23 cellular contexts compared by ENCODE assay signal in genomic region chr5:34604119-34604675, GRCh38. TPM values are rescaled to one million over a fixed set of nuclear protein-coding genes. Genes with fewer than 3 reads are reported as not detected.
A peak's percentile ranks its signal among the peaks of the same experiment; 100 is the strongest.
DNase-seq lines count a peak whose midpoint lies in the region; ATAC-seq, FAIRE-seq and TF ChIP-seq lines count a peak whose summit lies in the region.
"Had no signal": no experiment of that assay in that cellular context is flagged by ENCODE, and none has a peak within 500 bp of the region (broad histone marks: within the 10 kb centered on the region; RNA-seq: fewer than 3 reads in every experiment).

No MANE protein-coding gene starts in this region.

- H3K27ac ChIP-seq in OCI-LY7 (ENCODE audit: low read depth, low read length, poor library complexity, severe bottlenecking) (no peak overlapping the region), H1 (ENCODE audit: low read depth, low read length) (no peak overlapping the region), mesenchymal stem cell (ENCODE audit: low read length, poor library complexity, severe bottlenecking) (no peak overlapping the region), RWPE1 (no peak overlapping the region)
- H3K27ac ChIP-seq: KMS-11 had no signal

- no peaks in the 10 kb centered on the region for H3K79me1 ChIP-seq in H1 (ENCODE audit: low read depth, low read length)
- no peaks in the 10 kb centered on the region for H3K79me1 ChIP-seq in mesenchymal stem cell (replicated peaks; ENCODE audit: low read length, poor library complexity, severe bottlenecking)

- peak overlapping the region; percentile 30 for H4K91ac ChIP-seq in H1 (replicated peaks; ENCODE audit: insufficient read length, low read length)
- no peak overlapping the region for H4K91ac ChIP-seq in mesenchymal stem cell (ENCODE audit: low read length)

- no peak for TF ChIP-seq RAD21 in H1 (IDR thresholded peaks at IDR 0.05 in 1 of 2, conservative IDR thresholded peaks at IDR 0.05 in 1 of 2; ENCODE audit: low read depth in 2 of 2, low read length in 2 of 2)

- no peak overlapping the region for H2AK5ac ChIP-seq in H1 (ENCODE audit: low read depth, low read length)
- H2AK5ac ChIP-seq in mesenchymal stem cell (ENCODE audit: low read length, severe bottlenecking): peak overlapping the region; percentile 63

- H2BK12ac ChIP-seq in H1 (ENCODE audit: low read depth, low read length) (no peak overlapping the region), mesenchymal stem cell (ENCODE audit: low read length in 2 of 2) (peak overlapping the region; percentile 29 to 30)

- H4K8ac ChIP-seq in H1 (ENCODE audit: extremely low read depth, insufficient read depth, low read length) (no peak overlapping the region), mesenchymal stem cell (ENCODE audit: low read length) (peak overlapping the region; percentile 46)

- no peak for TF ChIP-seq EP300 in H1 (IDR thresholded peaks at IDR 0.05; ENCODE audit: borderline replicate concordance in 1 of 2, low read depth in 2 of 2, low read length in 2 of 2)

- FAIRE-seq in HTR-8/SVneo (lab: Jason Lieb, UNC) (peak; percentile 46), H1 (lab: Jason Lieb, UNC) (no peak)
- FAIRE-seq: HepG2 had no signal

- intact Hi-C loops in OCI-LY7 (cut with micrococcal nuclease; ENCODE audit: unreplicated experiment): no loop called here

- H2BK5ac ChIP-seq in H1 (ENCODE audit: low read depth, low read length): no peak overlapping the region
- no peak overlapping the region for H2BK5ac ChIP-seq in mesenchymal stem cell (ENCODE audit: low read depth, low read length, poor library complexity, severe bottlenecking)

- H3K4ac ChIP-seq in H1 (replicated peaks; ENCODE audit: insufficient read length, low read depth, low read length) (no peak overlapping the region), mesenchymal stem cell (ENCODE audit: low read depth in 1 of 2, low read length in 2 of 2) (no peak overlapping the region)

- POLR2A ChIA-PET in OCI-LY7 (lab: Charles Lee): interaction anchor here (1.1 to 1.6 kb wide), 2 partner anchors 17 to 51 kb away, joined by 3 to 7 read pairs; no protein-coding TSS in a partner anchor
- POLR2A ChIA-PET in H1 (lab: Charles Lee; ENCODE audit: partially characterized antibody): no interaction called here
- POLR2A ChIA-PET in RWPE1 (lab: Yijun Ruan, JAX; ENCODE audit: low non-redundant PET): no interaction called here

- H2BK15ac ChIP-seq in H1 (ENCODE audit: low read length) (no peak overlapping the region), mesenchymal stem cell (ENCODE audit: low read depth, poor library complexity, severe bottlenecking) (peak overlapping the region; percentile 63)

- H3K4me3 ChIP-seq in OCI-LY7 (ENCODE audit: low read depth, low read length, poor library complexity, severe bottlenecking) (no peak overlapping the region), H1 (ENCODE audit: extremely low read depth in 1 of 4, insufficient read depth in 2 of 4, low read depth in 3 of 4, low read length in 4 of 4) (no peak overlapping the region), mesenchymal stem cell (ENCODE audit: insufficient read depth in 1 of 2, low read depth in 1 of 2, low read length in 2 of 2) (no peak overlapping the region)
- H3K4me3 ChIP-seq: MG63 had no signal

- no peak for DNase-seq in HTR-8/SVneo (ENCODE audit: insufficient read length, low spot score)
- peak; percentile 20 for DNase-seq in OCI-LY7 (ENCODE audit: low spot score)
- no peak for DNase-seq in H1 (ENCODE audit: low read depth in 1 of 2, low spot score in 2 of 2)
- no peak for DNase-seq in mesenchymal stem cell
- no peak for DNase-seq in NCI-H2171 treated with DMSO at 0.1 percent for 48 hours (lab: John Stamatoyannopoulos, UW)
- DNase-seq in RWPE1 (ENCODE audit: low spot score): no peak
- DNase-seq in GM19238 (ENCODE audit: insufficient read length, low spot score): no peak
- DNase-seq: DMS 273 treated with DMSO at 0.1 percent for 48 hours, DND-41, HCEC 1CT, MG63, NCI-H1048, NCI-H1436, NCI-H2029, NCI-H2171, NCI-H446, NCI-H526 treated with DMSO at 0.1 percent for 48 hours, OCI-M1, RPMI8226, T-helper 1 cell had no signal

- peaks cover 2% of the 10 kb centered on the region; the same call in 1 of the 2 replicates for H3K23me2 ChIP-seq in H1 (ENCODE audit: low read depth, low read length)

- H3K9ac ChIP-seq in H1 (replicated peaks in 1 of 4; ENCODE audit: extremely low read depth in 1 of 4, low read depth in 3 of 4, low read length in 3 of 4) (no peak overlapping the region), mesenchymal stem cell (ENCODE audit: low read length) (no peak overlapping the region)
- H3K9ac ChIP-seq: KMS-11 had no signal

- TF ChIP-seq CTCF in OCI-LY7 (conservative IDR thresholded peaks at IDR 0.05; ENCODE audit: low read length) (no peak), H1 (IDR thresholded peaks at IDR 0.05; ENCODE audit: control extremely low read depth in 1 of 3, insufficient read depth in 1 of 3, low read depth in 1 of 3, low read length in 3 of 3) (no peak), RWPE1 (conservative IDR thresholded peaks at IDR 0.05; ENCODE audit: low read depth) (no peak)

- H3K56ac ChIP-seq in H1 (replicated peaks; ENCODE audit: insufficient read length, low read depth, low read length): no peak overlapping the region

- H3K4me1 ChIP-seq in OCI-LY7 (ENCODE audit: insufficient read depth, low read length, poor library complexity, severe bottlenecking): peaks cover 10% of the 10 kb centered on the region
- peaks cover 0 to 2% (median 0%) of the 10 kb centered on the region in 4 experiments; a peak in 2 of 7 replicates for H3K4me1 ChIP-seq in H1 (replicated peaks in 1 of 4; ENCODE audit: control insufficient read depth in 3 of 4, insufficient read depth in 4 of 4, low read length in 3 of 4)
- H3K4me1 ChIP-seq in mesenchymal stem cell (ENCODE audit: control insufficient read depth, insufficient read depth, low read depth, low read length): peaks cover 5% of the 10 kb centered on the region

- H3K9me2 ChIP-seq in OCI-LY7 (ENCODE audit: insufficient read depth, low read length): no peaks in the 10 kb centered on the region

- H3K4me2 ChIP-seq in OCI-LY7 (ENCODE audit: low read length) (peak overlapping the region; percentile 20; the same call in 1 of the 2 replicates), H1 (ENCODE audit: insufficient read depth in 1 of 2, low read depth in 2 of 2, low read length in 2 of 2) (no peak overlapping the region), mesenchymal stem cell (ENCODE audit: low read length, poor library complexity, severe bottlenecking) (no peak overlapping the region)
- H3K4me2 ChIP-seq: KMS-11 had no signal

- no peak overlapping the region for H2BK20ac ChIP-seq in H1 (ENCODE audit: low read length)

- H3K27me3 ChIP-seq in H1 (replicated peaks in 1 of 4; ENCODE audit: control insufficient read depth in 3 of 4, extremely low read depth in 1 of 4, insufficient read depth in 3 of 4, low read length in 3 of 4) (no peaks in the 10 kb centered on the region), mesenchymal stem cell (ENCODE audit: control insufficient read depth in 1 of 2, insufficient read depth in 1 of 2, low read length in 2 of 2) (no peaks in the 10 kb centered on the region)
- H3K27me3 ChIP-seq: MG63 had no signal

- H3K36me3 ChIP-seq in OCI-LY7 (ENCODE audit: insufficient read depth, low read length) (no peaks in the 10 kb centered on the region), H1 (ENCODE audit: control insufficient read depth in 2 of 4, insufficient read depth in 4 of 4, low read length in 3 of 4) (no peaks in the 10 kb centered on the region; a peak in 1 of 8 replicates), mesenchymal stem cell (ENCODE audit: control insufficient read depth in 1 of 2, insufficient read depth in 2 of 2, low read depth in 1 of 2, low read length in 2 of 2) (no peaks in the 10 kb centered on the region)
- H3K36me3 ChIP-seq: MG63 had no signal

- H4K20me1 ChIP-seq in OCI-LY7 (ENCODE audit: insufficient read depth, low read length) (no peaks in the 10 kb centered on the region), H1 (replicated peaks in 1 of 2; ENCODE audit: control insufficient read depth in 1 of 2, insufficient read depth in 2 of 2, low read length in 2 of 2) (no peaks in the 10 kb centered on the region)

- BruUV-seq in OCI-LY7 (replicated peaks; lab: Mats Ljungman, UMichigan): no TSS peak

- H2AFZ ChIP-seq in OCI-LY7 (ENCODE audit: low read length): no peak overlapping the region; the same call in 1 of the 2 replicates
- no peak overlapping the region for H2AFZ ChIP-seq in H1 (ENCODE audit: low read length)
- no peak overlapping the region for H2AFZ ChIP-seq in mesenchymal stem cell (ENCODE audit: low read depth, low read length)

- no peak for ATAC-seq in HG02885 (IDR thresholded peaks at IDR 0.05; ENCODE audit: poor library complexity, unreplicated experiment)
- ATAC-seq: HepG2 had no signal

- H3K14ac ChIP-seq in H1 (ENCODE audit: insufficient read length) (no peak overlapping the region), mesenchymal stem cell (ENCODE audit: low read length in 2 of 2) (no peak overlapping the region)

- TF ChIP-seq POLR2A in H1 (IDR thresholded peaks at IDR 0.05; ENCODE audit: control extremely low read depth in 1 of 2, low read depth in 2 of 2, low read length in 2 of 2): no peak

- no peaks in the 10 kb centered on the region for H3K79me2 ChIP-seq in OCI-LY7 (ENCODE audit: insufficient read depth, low read depth, low read length)
- no peaks in the 10 kb centered on the region for H3K79me2 ChIP-seq in H1 (ENCODE audit: control insufficient read depth in 1 of 2, insufficient read depth in 2 of 2, low read length in 2 of 2)

- H3K9me3 ChIP-seq in OCI-LY7 (ENCODE audit: low read length) (no peaks in the 10 kb centered on the region), H1 (ENCODE audit: insufficient read depth in 2 of 2, low read depth in 1 of 2, low read length in 1 of 2) (no peaks in the 10 kb centered on the region), mesenchymal stem cell (ENCODE audit: control insufficient read depth, low read length) (no peaks in the 10 kb centered on the region)
- H3K9me3 ChIP-seq: MG63 had no signal

- H3K18ac ChIP-seq in H1 (ENCODE audit: extremely low read depth, low read length): no peak overlapping the region
- H3K18ac ChIP-seq in mesenchymal stem cell (ENCODE audit: low read depth in 1 of 2, low read length in 2 of 2): peak overlapping the region in 1 of 2 experiments; percentile 29

- H2BK120ac ChIP-seq in H1 (replicated peaks; ENCODE audit: low read depth, low read length) (no peak overlapping the region), mesenchymal stem cell (ENCODE audit: low read depth, low read length) (no peak overlapping the region)

- WGBS in H1 (ENCODE audit: extremely low coverage in 1 of 2, insufficient coverage in 1 of 2, insufficient read length in 1 of 2, insufficient replicate concordance in 2 of 2, low coverage in 1 of 2, low lambda C conversion rate in 2 of 2, missing lambda C conversion rate in 1 of 2), 2 experiments: 27% methylated on average over 1 of the region's 1 CpG; no CpG with 5 or more reads in 1 of the 2 experiments
- no CpG with 5 or more reads among the region's 1 CpG for WGBS in mesenchymal stem cell

- no peak overlapping the region for H4K5ac ChIP-seq in H1 (ENCODE audit: insufficient read length, low read depth, low read length)

- no peak overlapping the region for H3K23ac ChIP-seq in H1 (ENCODE audit: insufficient read length)
- H3K23ac ChIP-seq in mesenchymal stem cell (ENCODE audit: low read length in 2 of 2): no peak overlapping the region

- CTCF ChIA-PET in OCI-LY7 (lab: Charles Lee; ENCODE audit: unreplicated experiment) (no interaction called here), H1 (lab: Charles Lee; ENCODE audit: partially characterized antibody) (interaction anchor here (0.8 to 1.4 kb wide), 3 partner anchors 12 to 293 kb away, joined by 3 to 7 read pairs (median 4); no protein-coding TSS in a partner anchor), RWPE1 (lab: Yijun Ruan, JAX) (interaction anchor here (0.6 kb wide), 1 partner anchor 17 kb away, joined by 3 read pairs; no protein-coding TSS in a partner anchor)

RNA-seq across cellular contexts. Expression of gene RAI14, which starts 51.9 kb away (rescaled TPM):
- total RNA-seq in OCI-LY7 (2014; rRNA removed; shearing (Covaris generic)): 0.92 and 1.0 TPM in 2 replicates
- total RNA-seq in OCI-LY7 (2022): 8.0 and 12.3 TPM in 2 replicates
- total RNA-seq in H1 (2021; fragmentation: NEBNext Ultra II Directional; extraction: Animal tissue kit (Norgen Biotek cat#: 25700)): 210 and 216 TPM in 2 replicates
- polyA plus RNA-seq in H1 (2011; rRNA removed): 48.4 and 54.7 TPM in 2 replicates
- 85.7 TPM for polyA plus RNA-seq in H1 (2011; cell fraction: cytosol; rRNA removed)
- 309 TPM for polyA plus RNA-seq in H1 (2011; cell fraction: nucleus; rRNA removed)
- polyA plus RNA-seq in H1 (2012, experiment 1 of 2): 92.2 to 129 TPM (median 115 TPM) in 4 replicates
- polyA plus RNA-seq in H1 (2012, experiment 2 of 2): 5.2 TPM
- 122 TPM for polyA plus RNA-seq in H1 (2013, experiment 1 of 2)
- 118 TPM for polyA plus RNA-seq in H1 (2013, experiment 2 of 2)
- 477 and 553 TPM in 2 replicates for polyA minus RNA-seq in H1 (2011; rRNA and poly(A)+ RNA removed)
- polyA minus RNA-seq in H1 (2011; cell fraction: cytosol; rRNA and poly(A)+ RNA removed): 88.9 TPM
- polyA minus RNA-seq in H1 (2011; cell fraction: nucleus; rRNA and poly(A)+ RNA removed): 219 TPM
- polyA plus RNA-seq in mesenchymal stem cell (2013, experiment 1 of 2): 100 TPM
- polyA plus RNA-seq in mesenchymal stem cell (2013, experiment 2 of 2): 99.7 TPM

Comparison
In these comparisons a context has a peak if more than half of its experiments do, and no peak if none do; other contexts are left out.
1. RNA of gene RAI14, which starts 51.9 kb away (total RNA-seq): 210 to 216 TPM in H1; 0.92 to 12.3 TPM in OCI-LY7; every median in the first group is over 10 times any median in the second.